ENCODE assay signal across 1 cellular context in genomic region chr2:21438949-21439348, GRCh38.
A peak's percentile ranks its signal among the peaks of the same experiment; 100 is the strongest.
TF ChIP-seq lines count a peak whose summit lies in the region.

No MANE protein-coding gene starts in this region.

TF ChIP-seq in HepG2, 621 proteins besides CTCF, POLR2A, EP300 and RAD21 (continued from another document):
- TF ChIP-seq ZNF407 (CRISPR knock-in tag; IDR thresholded peaks at IDR 0.05; ENCODE audit: not compliant biosample characterization) (no peak), RARA (CRISPR knock-in tag; IDR thresholded peaks at IDR 0.05) (peak; percentile 32; the same call in 1 of the 2 replicates), HNRNPL (IDR thresholded peaks at IDR 0.05; ENCODE audit: low read depth, low read length) (no peak), IRF2 (CRISPR knock-in tag; IDR thresholded peaks at IDR 0.05) (peak; percentile 33; the same call in 1 of the 2 replicates), TBX3 (IDR thresholded peaks at IDR 0.05; ENCODE audit: borderline replicate concordance) (no peak), FOSL2 (CRISPR knock-in tag; IDR thresholded peaks at IDR 0.05) (peak; percentile 39; the same call in 1 of the 2 replicates), ZNF143 (CRISPR knock-in tag; IDR thresholded peaks at IDR 0.05) (peak; percentile 26; the same call in 1 of the 2 replicates), ZNF446 (CRISPR knock-in tag; IDR thresholded peaks at IDR 0.05) (no peak)
- TF ChIP-seq, protein P1, sequence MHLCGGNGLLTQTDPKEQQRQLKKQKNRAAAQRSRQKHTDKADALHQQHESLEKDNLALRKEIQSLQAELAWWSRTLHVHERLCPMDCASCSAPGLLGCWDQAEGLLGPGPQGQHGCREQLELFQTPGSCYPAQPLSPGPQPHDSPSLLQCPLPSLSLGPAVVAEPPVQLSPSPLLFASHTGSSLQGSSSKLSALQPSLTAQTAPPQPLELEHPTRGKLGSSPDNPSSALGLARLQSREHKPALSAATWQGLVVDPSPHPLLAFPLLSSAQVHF (CRISPR knock-in tag; IDR thresholded peaks at IDR 0.05) = no peak
